In genomic region chr12:9668141-9669018, GRCh38 we compare ENCODE assay signal across 11 cellular contexts. TPM values are rescaled to one million over a fixed set of nuclear protein-coding genes. Genes with fewer than 3 reads are reported as not detected.
DNase-seq lines count a peak whose midpoint lies in the region; ATAC-seq and TF ChIP-seq lines count a peak whose summit lies in the region.
"Had no signal": no experiment of that assay in that cellular context is flagged by ENCODE, and none has a peak within 500 bp of the region (broad histone marks: within the 10 kb centered on the region; RNA-seq: fewer than 3 reads in every experiment).

No MANE protein-coding gene starts in this region.

- no peak for ATAC-seq in stimulated activated naive CD8-positive, alpha-beta T cell treated with anti-CD3 and anti-CD28 coated beads, Interleukin-15, amount 100 ng/mL, for 72 hours

- TF ChIP-seq POLR2A in erythroblast (IDR thresholded peaks at IDR 0.05; ENCODE audit: low read length), result no peak

- intact Hi-C loops in activated naive CD4-positive, alpha-beta T cell treated with anti-CD3 and anti-CD28 coated beads for 36 hours (cut with micrococcal nuclease), result loop anchor here (1.0 to 10.0 kb wide), 3 partner anchors 93 to 674 kb away; partner anchors contain the start of gene GABARAPL1

- CTCF ChIA-PET in activated naive CD4-positive, alpha-beta T cell treated with anti-CD3 and anti-CD28 coated beads for 36 hours (lab: Charles Lee), result interaction anchor here (0.7 to 2.5 kb wide), 10 partner anchors 12 to 92 kb away, joined by 3 to 10 read pairs (median 4); partner anchors contain the start of gene CD69

- DNase-seq in activated naive CD4-positive, alpha-beta T cell treated with anti-CD3 and anti-CD28 coated beads for 36 hours, result no peak
- no peak for DNase-seq in activated naive CD4-positive, alpha-beta T cell treated with Interleukin-2 at 50 U/mL for 16 hours
- DNase-seq in erythroblast (lab: John Stamatoyannopoulos, UW) (peak; percentile 2), NCI-H82 treated with DMSO at 0.1 percent for 48 hours (lab: John Stamatoyannopoulos, UW; ENCODE audit: unreplicated experiment) (no peak), DMS 273 treated with DMSO at 0.1 percent for 48 hours (lab: John Stamatoyannopoulos, UW) (no peak)
- DNase-seq in stimulated activated naive CD8-positive, alpha-beta T cell treated with anti-CD3 and anti-CD28 coated beads, Interleukin-15, amount 100 ng/mL, for 72 hours, result no peak
- no peak for DNase-seq in effector CD8-positive, alpha-beta T cell (lab: John Stamatoyannopoulos, UW)
- DNase-seq: activated effector memory CD4-positive, alpha-beta T cell treated with Interleukin-2 at 50 U/mL for 16 hours; NCI-H1105 treated with DMSO at 0.1 percent for 48 hours; nephron progenitor cell had no signal

- H3K9me3 Mint-ChIP-seq in activated naive CD4-positive, alpha-beta T cell treated with anti-CD3 and anti-CD28 coated beads for 36 hours, result no peaks in the 10 kb centered on the region
- H3K9me3 Mint-ChIP-seq in T-helper 1 cell treated with Interleukin-12 subunit alpha and Interleukin-12 subunit beta and Interleukin-4 antibody, amounts not matched to agents 30 μg/mL and 1 μg/mL, for 36 hours, result no peaks in the 10 kb centered on the region
- no peaks in the 10 kb centered on the region for H3K9me3 Mint-ChIP-seq in stimulated activated naive CD8-positive, alpha-beta T cell treated with anti-CD3 and anti-CD28 coated beads, Interleukin-15, amount 100 ng/mL, for 72 hours

- no peaks in the 10 kb centered on the region for H3K27me3 Mint-ChIP-seq in activated naive CD4-positive, alpha-beta T cell treated with anti-CD3 and anti-CD28 coated beads for 36 hours (ENCODE audit: low read depth)
- no peaks in the 10 kb centered on the region for H3K27me3 Mint-ChIP-seq in T-helper 1 cell treated with Interleukin-12 subunit alpha and Interleukin-12 subunit beta and Interleukin-4 antibody, amounts not matched to agents 30 μg/mL and 1 μg/mL, for 36 hours (ENCODE audit: low read depth)
- no peaks in the 10 kb centered on the region for H3K27me3 Mint-ChIP-seq in stimulated activated naive CD8-positive, alpha-beta T cell treated with anti-CD3 and anti-CD28 coated beads, Interleukin-15, amount 100 ng/mL, for 72 hours

- peaks cover 48% of the 10 kb centered on the region for H3K4me1 Mint-ChIP-seq in activated naive CD4-positive, alpha-beta T cell treated with anti-CD3 and anti-CD28 coated beads for 36 hours (ENCODE audit: low read depth)
- peaks cover 58% of the 10 kb centered on the region for H3K4me1 Mint-ChIP-seq in T-helper 1 cell treated with Interleukin-12 subunit alpha and Interleukin-12 subunit beta and Interleukin-4 antibody, amounts not matched to agents 30 μg/mL and 1 μg/mL, for 36 hours (ENCODE audit: low read depth)
- peaks cover 71% of the 10 kb centered on the region for H3K4me1 Mint-ChIP-seq in stimulated activated naive CD8-positive, alpha-beta T cell treated with anti-CD3 and anti-CD28 coated beads, Interleukin-15, amount 100 ng/mL, for 72 hours

- H3K4me3 Mint-ChIP-seq in activated naive CD4-positive, alpha-beta T cell treated with anti-CD3 and anti-CD28 coated beads for 36 hours, result peak overlapping the region; percentile 90
- peak overlapping the region; percentile 86 for H3K4me3 Mint-ChIP-seq in T-helper 1 cell treated with Interleukin-12 subunit alpha and Interleukin-12 subunit beta and Interleukin-4 antibody, amounts not matched to agents 30 μg/mL and 1 μg/mL, for 36 hours
- H3K4me3 Mint-ChIP-seq in stimulated activated naive CD8-positive, alpha-beta T cell treated with anti-CD3 and anti-CD28 coated beads, Interleukin-15, amount 100 ng/mL, for 72 hours, result peak overlapping the region; percentile 86 to 90
- H3K4me3 Mint-ChIP-seq: nephron progenitor cell had no signal

- H3K27ac Mint-ChIP-seq in activated naive CD4-positive, alpha-beta T cell treated with anti-CD3 and anti-CD28 coated beads for 36 hours, result peak overlapping the region; percentile 97
- peak overlapping the region; percentile 94 for H3K27ac Mint-ChIP-seq in T-helper 1 cell treated with Interleukin-12 subunit alpha and Interleukin-12 subunit beta and Interleukin-4 antibody, amounts not matched to agents 30 μg/mL and 1 μg/mL, for 36 hours
- H3K27ac Mint-ChIP-seq in stimulated activated naive CD8-positive, alpha-beta T cell treated with anti-CD3 and anti-CD28 coated beads, Interleukin-15, amount 100 ng/mL, for 72 hours, result peak overlapping the region; percentile 100
- H3K27ac Mint-ChIP-seq: nephron progenitor cell had no signal

- peaks cover 82% of the 10 kb centered on the region for H3K36me3 Mint-ChIP-seq in activated naive CD4-positive, alpha-beta T cell treated with anti-CD3 and anti-CD28 coated beads for 36 hours (ENCODE audit: low read depth)
- H3K36me3 Mint-ChIP-seq in T-helper 1 cell treated with Interleukin-12 subunit alpha and Interleukin-12 subunit beta and Interleukin-4 antibody, amounts not matched to agents 30 μg/mL and 1 μg/mL, for 36 hours (ENCODE audit: low read depth), result peaks cover 67% of the 10 kb centered on the region

RNA-seq across cellular contexts. Expression of gene CLEC2D, which starts 1.1 kb away (rescaled TPM):
- 100 to 1,000 TPM; 176 to 184 TPM for total RNA-seq in activated naive CD4-positive, alpha-beta T cell treated with anti-CD3 and anti-CD28 coated beads for 36 hours

Comparison
In these comparisons a context has a peak if more than half of its experiments do, and no peak if none do; other contexts are left out.
1. DNase-seq: peak in erythroblast (2 of 2); none in activated naive CD4-positive, alpha-beta T cell treated with anti-CD3 and anti-CD28 coated beads for 36 hours (single experiment), activated naive CD4-positive, alpha-beta T cell treated with Interleukin-2 at 50 U/mL for 16 hours (single experiment), stimulated activated naive CD8-positive, alpha-beta T cell treated with anti-CD3 and anti-CD28 coated beads, Interleukin-15, amount 100 ng/mL, for 72 hours (0 of 2), NCI-H82 treated with DMSO at 0.1 percent for 48 hours (single experiment), effector CD8-positive, alpha-beta T cell (single experiment) and DMS 273 treated with DMSO at 0.1 percent for 48 hours (single experiment).
2. Peak in every context shown above with its lines, with median percentiles within 50 percentile points of each other: H3K27ac Mint-ChIP-seq and H3K4me3 Mint-ChIP-seq.